Comparison of ENCODE assay signal across 1 cellular context in the genomic region with DNA sequence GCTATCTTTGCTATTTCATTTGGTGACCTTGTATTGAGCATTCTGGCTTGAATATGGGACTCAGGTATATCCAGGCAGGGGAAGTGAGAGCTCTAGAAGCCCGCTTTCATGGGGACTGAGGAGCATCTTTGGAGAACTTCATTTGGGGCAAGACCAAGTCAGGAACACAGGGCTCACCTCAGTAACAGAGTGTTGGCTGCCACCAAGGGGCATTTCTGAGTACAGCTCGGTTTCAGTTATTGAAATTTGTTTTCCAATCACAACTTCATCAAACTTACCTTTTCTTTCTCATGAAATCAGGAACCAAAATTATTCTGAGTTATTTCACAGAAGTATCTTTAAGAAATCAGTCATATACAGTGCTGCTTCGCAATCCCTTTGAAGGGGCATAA.
TF ChIP-seq lines count a peak whose summit lies in the region.

No MANE protein-coding gene starts in this region.

TF ChIP-seq in SK-N-SH, 30 proteins besides CTCF, POLR2A, EP300 and RAD21 (continued from another document):
- TF ChIP-seq REST (IDR thresholded peaks at IDR 0.05; ENCODE audit: low read depth, low read length): no peak
- no peak for TF ChIP-seq TEAD4 (IDR thresholded peaks at IDR 0.05; ENCODE audit: borderline replicate concordance, insufficient read depth)
- TF ChIP-seq FOXM1 (IDR thresholded peaks at IDR 0.05; ENCODE audit: low read depth): no peak
- TF ChIP-seq GABPA (IDR thresholded peaks at IDR 0.05; ENCODE audit: low read depth): no peak
- no peak for TF ChIP-seq CHD2 (IDR thresholded peaks at IDR 0.05; ENCODE audit: low read length, partially characterized antibody)
- TF ChIP-seq ELF1 (IDR thresholded peaks at IDR 0.05): no peak
- TF ChIP-seq POLR2AphosphoS5 (IDR thresholded peaks at IDR 0.05; ENCODE audit: low read depth, low read length): no peak
- no peak for TF ChIP-seq TAF1 (IDR thresholded peaks at IDR 0.05; ENCODE audit: borderline replicate concordance, low read depth, low read length)
- no peak for TF ChIP-seq NRF1 (IDR thresholded peaks at IDR 0.05; ENCODE audit: low read depth, low read length)
- no peak for TF ChIP-seq MXI1 (IDR thresholded peaks at IDR 0.05; ENCODE audit: low read depth, low read length)
- TF ChIP-seq, protein P1, sequence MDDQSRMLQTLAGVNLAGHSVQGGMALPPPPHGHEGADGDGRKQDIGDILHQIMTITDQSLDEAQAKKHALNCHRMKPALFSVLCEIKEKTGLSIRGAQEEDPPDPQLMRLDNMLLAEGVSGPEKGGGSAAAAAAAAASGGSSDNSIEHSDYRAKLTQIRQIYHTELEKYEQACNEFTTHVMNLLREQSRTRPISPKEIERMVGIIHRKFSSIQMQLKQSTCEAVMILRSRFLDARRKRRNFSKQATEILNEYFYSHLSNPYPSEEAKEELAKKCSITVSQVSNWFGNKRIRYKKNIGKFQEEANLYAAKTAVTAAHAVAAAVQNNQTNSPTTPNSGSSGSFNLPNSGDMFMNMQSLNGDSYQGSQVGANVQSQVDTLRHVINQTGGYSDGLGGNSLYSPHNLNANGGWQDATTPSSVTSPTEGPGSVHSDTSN (IDR thresholded peaks at IDR 0.05): no peak
- no peak for TF ChIP-seq SIN3A (IDR thresholded peaks at IDR 0.05; ENCODE audit: borderline replicate concordance, low read depth, low read length)
- TF ChIP-seq FOSL2 (IDR thresholded peaks at IDR 0.05; ENCODE audit: borderline replicate concordance, low read depth): no peak
- no peak for TF ChIP-seq FOXJ3 (CRISPR knock-in tag; IDR thresholded peaks at IDR 0.05)
